ENCODE assay signal across 8 cellular contexts in genomic region chr3:63349583-63350177, GRCh38.
DNase-seq lines count a peak whose midpoint lies in the region; ATAC-seq and TF ChIP-seq lines count a peak whose summit lies in the region.

No MANE protein-coding gene starts in this region.

- H3K27me3 Mint-ChIP-seq in nephron (ENCODE audit: low read depth) = peaks cover 15% of the 10 kb centered on the region

- DNase-seq in cardiac muscle cell (ENCODE audit: low read depth in 1 of 2, low spot score in 1 of 2) (peak; percentile 79 to 80), right atrium auricular region (ENCODE audit: low spot score) (no peak), GM23248 (peak; percentile 88), M059J (ENCODE audit: low read depth) (peak; percentile 56), epithelial cell of esophagus (ENCODE audit: low read depth) (peak; percentile 71)
- DNase-seq in activated CD4-positive, CD25-positive, alpha-beta regulatory T cell (lab: John Stamatoyannopoulos, UW) = no peak

- in situ Hi-C loops in GM23248 (cut with MboI) = loop anchor here (5.0 to 25.0 kb wide), 3 partner anchors 313 to 638 kb away; partner anchors contain the start of genes C3orf49 and SNTN

- H3K36me3 Mint-ChIP-seq in nephron (ENCODE audit: low read depth) = no peaks in the 10 kb centered on the region

- no peak overlapping the region for H3K4me2 ChIP-seq in GM23248 (ENCODE audit: unreplicated experiment)

- 5 to 8% methylated on average over 6 of the region's 6 CpGs for WGBS in GM23248 (ENCODE audit: low coverage in 1 of 2, low lambda C conversion rate in 2 of 2, missing lambda C conversion rate in 2 of 2), 2 experiments

- H3F3A ChIP-seq in GM23248 (ENCODE audit: insufficient read depth) = peaks cover 29% of the 10 kb centered on the region

- H4K20me1 ChIP-seq in GM23248 (ENCODE audit: insufficient read depth) = no peaks in the 10 kb centered on the region

- H3K9ac ChIP-seq in GM23248 = no peak overlapping the region

- ATAC-seq in SK-N-SH treated with all-trans-retinoic acid at 6 μM for 48 hours = peak; percentile 79

- H3K9me3 ChIP-seq in cardiac muscle cell (ENCODE audit: low read depth) (no peaks in the 10 kb centered on the region), right atrium auricular region (no peaks in the 10 kb centered on the region), GM23248 (ENCODE audit: low read depth) (no peaks in the 10 kb centered on the region)

- H3K27me3 ChIP-seq in cardiac muscle cell (peaks cover 37% of the 10 kb centered on the region), right atrium auricular region (no peaks in the 10 kb centered on the region), GM23248 (replicated peaks; ENCODE audit: insufficient read depth) (no peaks in the 10 kb centered on the region)

- H3K4me1 ChIP-seq in cardiac muscle cell (ENCODE audit: low read depth) (no peaks in the 10 kb centered on the region), right atrium auricular region (no peaks in the 10 kb centered on the region), GM23248 (ENCODE audit: insufficient read depth) (peaks cover 17% of the 10 kb centered on the region)

- no peaks in the 10 kb centered on the region for H3K9me3 Mint-ChIP-seq in nephron

- no peaks in the 10 kb centered on the region for H3K9me2 ChIP-seq in GM23248 (ENCODE audit: insufficient read depth)

- TF ChIP-seq CTCF in cardiac muscle cell (IDR thresholded peaks at IDR 0.05; ENCODE audit: low read depth, low read length) = peak; percentile 90
- TF ChIP-seq CTCF in right atrium auricular region (IDR thresholded peaks at IDR 0.05) = peak in 1 of 2 donors; percentile 78
- peak; percentile 94 for TF ChIP-seq CTCF in epithelial cell of esophagus (IDR thresholded peaks at IDR 0.05; ENCODE audit: insufficient read depth, low read depth, low read length, missing control alignments)
- peak; percentile 82 to 88 (median 86) for TF ChIP-seq CTCF in nephron (IDR thresholded peaks at IDR 0.05; ENCODE audit: unreplicated experiment in 3 of 3)

- peaks cover 2% of the 10 kb centered on the region for H3K4me1 Mint-ChIP-seq in nephron

- H2AFZ ChIP-seq in GM23248 = no peak overlapping the region

- H3K79me2 ChIP-seq in GM23248 (ENCODE audit: insufficient read depth) = no peaks in the 10 kb centered on the region

- H3K4me3 Mint-ChIP-seq in nephron = no peak overlapping the region

- no peaks in the 10 kb centered on the region for H3K36me3 ChIP-seq in cardiac muscle cell
- H3K36me3 ChIP-seq in right atrium auricular region = no peaks in the 10 kb centered on the region
- no peaks in the 10 kb centered on the region for H3K36me3 ChIP-seq in GM23248 (ENCODE audit: low read depth)

- H3K27ac Mint-ChIP-seq in nephron = no peak overlapping the region

- H3K27ac ChIP-seq in cardiac muscle cell (no peak overlapping the region), right atrium auricular region (no peak overlapping the region), GM23248 (no peak overlapping the region)

- H3K4me3 ChIP-seq in cardiac muscle cell = no peak overlapping the region
- no peak overlapping the region for H3K4me3 ChIP-seq in right atrium auricular region
- no peak overlapping the region for H3K4me3 ChIP-seq in GM23248
- H3K4me3 ChIP-seq in epithelial cell of esophagus (ENCODE audit: low read length) = no peak overlapping the region

TF ChIP-seq in SK-N-SH treated with all-trans-retinoic acid at 6 μM for 48 hours, 23 proteins besides CTCF, POLR2A, EP300 and RAD21:
- TF ChIP-seq, protein P1, sequence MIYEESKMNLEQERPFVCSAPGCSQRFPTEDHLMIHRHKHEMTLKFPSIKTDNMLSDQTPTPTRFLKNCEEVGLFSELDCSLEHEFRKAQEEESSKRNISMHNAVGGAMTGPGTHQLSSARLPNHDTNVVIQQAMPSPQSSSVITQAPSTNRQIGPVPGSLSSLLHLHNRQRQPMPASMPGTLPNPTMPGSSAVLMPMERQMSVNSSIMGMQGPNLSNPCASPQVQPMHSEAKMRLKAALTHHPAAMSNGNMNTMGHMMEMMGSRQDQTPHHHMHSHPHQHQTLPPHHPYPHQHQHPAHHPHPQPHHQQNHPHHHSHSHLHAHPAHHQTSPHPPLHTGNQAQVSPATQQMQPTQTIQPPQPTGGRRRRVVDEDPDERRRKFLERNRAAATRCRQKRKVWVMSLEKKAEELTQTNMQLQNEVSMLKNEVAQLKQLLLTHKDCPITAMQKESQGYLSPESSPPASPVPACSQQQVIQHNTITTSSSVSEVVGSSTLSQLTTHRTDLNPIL (CRISPR knock-in tag; IDR thresholded peaks at IDR 0.05; ENCODE audit: low read depth) = no peak
- TF ChIP-seq OSR1 (CRISPR knock-in tag; IDR thresholded peaks at IDR 0.05) (no peak), ISL1 (CRISPR knock-in tag; IDR thresholded peaks at IDR 0.05) (no peak), ESRRG (CRISPR knock-in tag; IDR thresholded peaks at IDR 0.05) (no peak), ZNF565 (CRISPR knock-in tag; conservative IDR thresholded peaks at IDR 0.05; ENCODE audit: low read depth) (no peak), GLIS3 (CRISPR knock-in tag; IDR thresholded peaks at IDR 0.05) (no peak), PATZ1 (CRISPR knock-in tag; IDR thresholded peaks at IDR 0.05; ENCODE audit: borderline replicate concordance) (no peak)
- TF ChIP-seq, protein P2, sequence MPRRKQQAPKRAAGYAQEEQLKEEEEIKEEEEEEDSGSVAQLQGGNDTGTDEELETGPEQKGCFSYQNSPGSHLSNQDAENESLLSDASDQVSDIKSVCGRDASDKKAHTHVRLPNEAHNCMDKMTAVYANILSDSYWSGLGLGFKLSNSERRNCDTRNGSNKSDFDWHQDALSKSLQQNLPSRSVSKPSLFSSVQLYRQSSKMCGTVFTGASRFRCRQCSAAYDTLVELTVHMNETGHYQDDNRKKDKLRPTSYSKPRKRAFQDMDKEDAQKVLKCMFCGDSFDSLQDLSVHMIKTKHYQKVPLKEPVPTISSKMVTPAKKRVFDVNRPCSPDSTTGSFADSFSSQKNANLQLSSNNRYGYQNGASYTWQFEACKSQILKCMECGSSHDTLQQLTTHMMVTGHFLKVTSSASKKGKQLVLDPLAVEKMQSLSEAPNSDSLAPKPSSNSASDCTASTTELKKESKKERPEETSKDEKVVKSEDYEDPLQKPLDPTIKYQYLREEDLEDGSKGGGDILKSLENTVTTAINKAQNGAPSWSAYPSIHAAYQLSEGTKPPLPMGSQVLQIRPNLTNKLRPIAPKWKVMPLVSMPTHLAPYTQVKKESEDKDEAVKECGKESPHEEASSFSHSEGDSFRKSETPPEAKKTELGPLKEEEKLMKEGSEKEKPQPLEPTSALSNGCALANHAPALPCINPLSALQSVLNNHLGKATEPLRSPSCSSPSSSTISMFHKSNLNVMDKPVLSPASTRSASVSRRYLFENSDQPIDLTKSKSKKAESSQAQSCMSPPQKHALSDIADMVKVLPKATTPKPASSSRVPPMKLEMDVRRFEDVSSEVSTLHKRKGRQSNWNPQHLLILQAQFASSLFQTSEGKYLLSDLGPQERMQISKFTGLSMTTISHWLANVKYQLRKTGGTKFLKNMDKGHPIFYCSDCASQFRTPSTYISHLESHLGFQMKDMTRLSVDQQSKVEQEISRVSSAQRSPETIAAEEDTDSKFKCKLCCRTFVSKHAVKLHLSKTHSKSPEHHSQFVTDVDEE (CRISPR knock-in tag; IDR thresholded peaks at IDR 0.05) = no peak

Comparison
In these comparisons a context has a peak if more than half of its experiments do, and no peak if none do; other contexts are left out.
1. DNase-seq: peak in cardiac muscle cell (2 of 2), GM23248 (single experiment), M059J (single experiment) and epithelial cell of esophagus (single experiment); none in right atrium auricular region (single experiment) and activated CD4-positive, CD25-positive, alpha-beta regulatory T cell (0 of 4).